Comparison of ENCODE assay signal across 26 cellular contexts in the genomic region with DNA sequence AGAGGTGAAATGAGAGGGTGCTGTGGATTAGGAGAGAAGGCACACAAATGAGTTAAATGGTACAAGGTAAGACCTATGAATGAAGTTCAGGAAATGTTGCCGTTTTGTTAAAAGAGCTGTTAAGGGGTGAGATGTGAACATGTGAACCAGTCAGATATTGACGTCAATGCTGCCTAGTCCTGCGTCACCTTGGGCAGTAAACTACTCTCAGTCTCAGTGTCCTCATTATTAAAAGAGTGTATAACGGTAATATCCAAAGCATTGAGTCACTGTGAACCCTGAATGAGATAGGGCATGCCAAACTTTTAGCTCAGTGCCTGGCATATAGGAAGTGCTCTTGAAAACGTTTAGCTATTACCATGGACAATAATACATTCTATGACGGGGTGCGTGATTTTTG. TPM values are rescaled to one million over a fixed set of nuclear protein-coding genes. Genes with fewer than 3 reads are reported as not detected.
A peak's percentile ranks its signal among the peaks of the same experiment; 100 is the strongest.
DNase-seq lines count a peak whose midpoint lies in the region; ATAC-seq, FAIRE-seq and TF ChIP-seq lines count a peak whose summit lies in the region.
"Had no signal": no experiment of that assay in that cellular context is flagged by ENCODE, and none has a peak within 500 bp of the region (broad histone marks: within the 10 kb centered on the region; RNA-seq: fewer than 3 reads in every experiment).

No MANE protein-coding gene starts in this region.

- H3K36me3 Mint-ChIP-seq in activated CD4-positive, alpha-beta T cell treated with anti-CD3 and anti-CD28 coated beads, Interleukin-2, amount 10 ng/mL, durations not matched to agents 24 days and 14 days (ENCODE audit: low read depth) = peaks cover 50% of the 10 kb centered on the region
- H3K36me3 Mint-ChIP-seq in nephron progenitor cell (ENCODE audit: low read depth) = peaks cover 49% of the 10 kb centered on the region

- peaks cover 41% of the 10 kb centered on the region for H3K79me2 ChIP-seq in GM12878 (ENCODE audit: control insufficient read depth, insufficient read depth, low read length)

- H3K9me3 Mint-ChIP-seq in activated CD4-positive, alpha-beta T cell treated with anti-CD3 and anti-CD28 coated beads, Interleukin-2, amount 10 ng/mL, durations not matched to agents 24 days and 14 days = no peaks in the 10 kb centered on the region
- no peaks in the 10 kb centered on the region for H3K9me3 Mint-ChIP-seq in nephron progenitor cell
- H3K9me3 Mint-ChIP-seq: activated T-helper 1 cell treated with anti-CD3 and anti-CD28 coated beads, Interleukin-12 subunit alpha, Interleukin-12 subunit beta, Interleukin-2, Interleukin-4 antibody, amounts not matched to agents 30 ng/mL and 10 ng/mL and 1 ng/mL, durations not matched to agents 14 hours and 24 hours and 36 hours; H9 had no signal

- 69% methylated on average over 7 of the region's 7 CpGs for WGBS in GM12878 (ENCODE audit: insufficient coverage, insufficient replicate concordance, low lambda C conversion rate, missing lambda C conversion rate)

- H3K36me3 ChIP-seq in GM12878 (ENCODE audit: control insufficient read depth in 2 of 2, insufficient read depth in 2 of 2, low read length in 1 of 2) = peaks cover 36 to 37% of the 10 kb centered on the region in 2 experiments
- H3K36me3 ChIP-seq: ascending aorta, cardiac muscle cell, pancreas had no signal

- in situ Hi-C loops in GM12878 (cut with MboI) = no loop called here

- TF ChIP-seq CTCF in GM12878 (IDR thresholded peaks at IDR 0.05 in 2 of 3, conservative IDR thresholded peaks at IDR 0.05 in 1 of 3; ENCODE audit: control insufficient read depth in 2 of 3, extremely low read depth in 1 of 3, insufficient read depth in 1 of 3, low read depth in 3 of 3, low read length in 3 of 3) (no peak), nephron progenitor cell (IDR thresholded peaks at IDR 0.05) (no peak)

- SMC1A ChIA-PET in GM12878 (lab: Charles Lee; ENCODE audit: uncharacterized antibody, unreplicated experiment) = interaction anchor here (0.9 to 3.3 kb wide), 5 partner anchors 9 to 131 kb away, joined by 3 to 34 read pairs (median 3); no protein-coding TSS in a partner anchor

- BruUV-seq in GM12878 (replicated peaks; lab: Mats Ljungman, UMichigan) = TSS peak; percentile 17

- no peak for TF ChIP-seq RAD21 in GM12878 (IDR thresholded peaks at IDR 0.05; ENCODE audit: insufficient read depth, low read depth, low read length)

- CTCF ChIA-PET in GM12878 (lab: Yijun Ruan, JAX) = interaction anchor here (1.0 to 3.5 kb wide), 3 partner anchors 11 to 166 kb away, joined by 3 to 11 read pairs (median 10); no protein-coding TSS in a partner anchor

- no peak overlapping the region for H3K4me3 ChIP-seq in GM12878
- H3K4me3 ChIP-seq: ascending aorta, cardiac muscle cell, coronary artery, pancreas had no signal

- TF ChIP-seq POLR2A in GM12892 (IDR thresholded peaks at IDR 0.05; ENCODE audit: low read depth, low read length) = no peak
- no peak for TF ChIP-seq POLR2A in GM12878 (IDR thresholded peaks at IDR 0.05; ENCODE audit: low read depth, low read length)

- TF ChIP-seq EP300 in GM12878 (IDR thresholded peaks at IDR 0.05; ENCODE audit: borderline replicate concordance in 1 of 2, control insufficient read depth in 1 of 2, low read depth in 2 of 2, low read length in 2 of 2) = no peak

- H4K20me1 ChIP-seq in GM12878 (ENCODE audit: control insufficient read depth, insufficient read depth) = no peaks in the 10 kb centered on the region

- intact Hi-C loops in activated CD4-positive, alpha-beta T cell treated with anti-CD3 and anti-CD28 coated beads, Interleukin-2, amount 10 ng/mL, durations not matched to agents 24 days and 14 days (cut with micrococcal nuclease) = no loop called here
- intact Hi-C loops in GM12878 (cut with micrococcal nuclease; ENCODE audit: unreplicated experiment) = no loop called here

- POLR2A ChIA-PET in GM12878 (lab: Charles Lee) = no interaction called here

- peaks cover 41% of the 10 kb centered on the region for H3K4me1 Mint-ChIP-seq in activated CD4-positive, alpha-beta T cell treated with anti-CD3 and anti-CD28 coated beads, Interleukin-2, amount 10 ng/mL, durations not matched to agents 24 days and 14 days
- peaks cover 72% of the 10 kb centered on the region for H3K4me1 Mint-ChIP-seq in nephron progenitor cell

- FAIRE-seq in GM12892 (lab: Jason Lieb, UNC) (peak; percentile 57), GM12878 (lab: Jason Lieb, UNC) (no peak)
- FAIRE-seq: A204.1, pancreas had no signal

- no peak overlapping the region for H3K4me3 Mint-ChIP-seq in activated CD4-positive, alpha-beta T cell treated with anti-CD3 and anti-CD28 coated beads, Interleukin-2, amount 10 ng/mL, durations not matched to agents 24 days and 14 days
- H3K4me3 Mint-ChIP-seq in nephron progenitor cell = no peak overlapping the region
- H3K4me3 Mint-ChIP-seq: activated T-helper 1 cell treated with anti-CD3 and anti-CD28 coated beads, Interleukin-12 subunit alpha, Interleukin-12 subunit beta, Interleukin-2, Interleukin-4 antibody, amounts not matched to agents 30 ng/mL and 10 ng/mL and 1 ng/mL, durations not matched to agents 14 hours and 24 hours and 36 hours; H9; stimulated activated naive B cell treated with anti-CD40 and anti-IgM and Interleukin-4, amounts not matched to agents 10 μg/mL and 1 μg/mL and 100 μg/mL, for 72 hours had no signal

- H3K4me1 ChIP-seq in GM12878 (ENCODE audit: control insufficient read depth, insufficient read depth, low read length) = peaks cover 23% of the 10 kb centered on the region
- H3K4me1 ChIP-seq: pancreas had no signal

- peak overlapping the region; percentile 54 for H3K27ac Mint-ChIP-seq in activated CD4-positive, alpha-beta T cell treated with anti-CD3 and anti-CD28 coated beads, Interleukin-2, amount 10 ng/mL, durations not matched to agents 24 days and 14 days
- peak overlapping the region; percentile 1 for H3K27ac Mint-ChIP-seq in nephron progenitor cell
- H3K27ac Mint-ChIP-seq: activated T-helper 1 cell treated with anti-CD3 and anti-CD28 coated beads, Interleukin-12 subunit alpha, Interleukin-12 subunit beta, Interleukin-2, Interleukin-4 antibody, amounts not matched to agents 30 ng/mL and 10 ng/mL and 1 ng/mL, durations not matched to agents 14 hours and 24 hours and 36 hours; stimulated activated naive B cell treated with anti-CD40 and anti-IgM and Interleukin-4, amounts not matched to agents 10 μg/mL and 1 μg/mL and 100 μg/mL, for 72 hours had no signal

- no peaks in the 10 kb centered on the region for H3K27me3 Mint-ChIP-seq in activated CD4-positive, alpha-beta T cell treated with anti-CD3 and anti-CD28 coated beads, Interleukin-2, amount 10 ng/mL, durations not matched to agents 24 days and 14 days
- H3K27me3 Mint-ChIP-seq in nephron progenitor cell (ENCODE audit: low read depth, poor library complexity) = peaks cover 3% of the 10 kb centered on the region
- H3K27me3 Mint-ChIP-seq: stimulated activated naive B cell treated with anti-CD40 and anti-IgM and Interleukin-4, amounts not matched to agents 10 μg/mL and 1 μg/mL and 100 μg/mL, for 72 hours had no signal

- no peak for DNase-seq in activated CD4-positive, alpha-beta T cell treated with anti-CD3 and anti-CD28 coated beads, Interleukin-2, amount 10 ng/mL, durations not matched to agents 24 days and 14 days
- DNase-seq in activated CD4-positive, alpha-beta T cell treated with anti-CD3 and anti-CD28 coated beads, Interleukin-2, amount 50 U/mL, for 4 hours = no peak
- DNase-seq in GM12892 (ENCODE audit: insufficient read length) (no peak), GM12878 (ENCODE audit: low read depth, low spot score) (no peak), nephron progenitor cell (no peak), NCI-H187 (lab: John Stamatoyannopoulos, UW) (no peak)
- DNase-seq: effector CD8-positive, alpha-beta T cell; H9; hippocampal formation; Kasumi-1; NCI-H1436; NCI-H2081 treated with DMSO at 0.1 percent for 48 hours; NCI-H226; NCI-H526 treated with DMSO at 0.1 percent for 48 hours; pancreas; stimulated activated naive B cell treated with anti-CD40 and anti-IgM and Interleukin-4, amounts not matched to agents 10 μg/mL and 1 μg/mL and 100 μg/mL, for 72 hours; substantia nigra had no signal

- no peak overlapping the region for H3K4me2 ChIP-seq in GM12878 (ENCODE audit: control insufficient read depth, insufficient read depth)

- no peaks in the 10 kb centered on the region for H3K9me3 ChIP-seq in GM12878 (replicated peaks; ENCODE audit: control insufficient read depth, insufficient read depth, low read length)
- H3K9me3 ChIP-seq: ascending aorta, pancreas had no signal

- no peak overlapping the region for H3K27ac ChIP-seq in GM12878 (ENCODE audit: control insufficient read depth, insufficient read depth)
- H3K27ac ChIP-seq: ascending aorta, cardiac muscle cell, coronary artery, pancreas had no signal

- H2AFZ ChIP-seq in GM12878 (ENCODE audit: control insufficient read depth, low read depth, low read length) = no peak overlapping the region

- no peak for ATAC-seq in GM12878
- no peak for ATAC-seq in SK-N-SH treated with all-trans-retinoic acid at 6 μM for 48 hours
- ATAC-seq in HG02763 (IDR thresholded peaks at IDR 0.05; ENCODE audit: unreplicated experiment) = no peak
- ATAC-seq: activated naive CD4-positive, alpha-beta T cell treated with anti-CD3 and anti-CD28 coated beads, Interleukin-2, amount 50 U/mL, for 72 hours; pancreas; Right ventricle myocardium inferior; stimulated activated naive B cell treated with anti-CD40 and anti-IgM and Interleukin-4, amounts not matched to agents 10 μg/mL and 1 μg/mL and 100 μg/mL, for 72 hours had no signal

- no peaks in the 10 kb centered on the region for H3K27me3 ChIP-seq in GM12878 (replicated peaks in 1 of 2; ENCODE audit: control insufficient read depth in 2 of 2, insufficient read depth in 2 of 2, low read length in 1 of 2)
- H3K27me3 ChIP-seq: ascending aorta, cardiac muscle cell, pancreas had no signal

- RAD21 ChIA-PET in GM12878 (lab: Charles Lee; ENCODE audit: unreplicated experiment) = interaction anchor here (0.7 kb wide), 1 partner anchor 18 kb away, joined by 4 read pairs; no protein-coding TSS in a partner anchor

- H3K9ac ChIP-seq in GM12878 (ENCODE audit: control insufficient read depth, insufficient read depth, low read length) = no peak overlapping the region

RNA-seq across cellular contexts. Expression of gene SORL1, which starts 33.1 kb away (rescaled TPM):
- total RNA-seq in activated CD4-positive, alpha-beta T cell treated with anti-CD3 and anti-CD28 coated beads, Interleukin-2, amount 10 ng/mL, durations not matched to agents 24 days and 14 days = 28.4 and 30.3 TPM in 2 replicates
- 61.4 TPM for polyA plus RNA-seq in GM12892 (2012; ENCODE audit: missing spikeins)
- total RNA-seq in GM12878 (2013; cell fraction: nucleolus; rRNA removed) = 727 and 773 TPM in 2 replicates
- total RNA-seq in GM12878 (2014; rRNA removed) (75.1 and 77.9 TPM in 2 replicates), GM12878 (2014; rRNA removed; fragmentation: Illumina TruSeq; extraction: Trizol) (58.7 and 61.4 TPM in 2 replicates), GM12878 (2021) (99.6 and 107 TPM in 2 replicates)
- 41.0 TPM for polyA plus RNA-seq in GM12878 (2011; ENCODE audit: low read depth)
- polyA plus RNA-seq in GM12878 (2011; rRNA removed) (74.4 and 102 TPM in 2 replicates), GM12878 (2014; fragmentation: Illumina TruSeq; extraction: Trizol) (60.0 and 68.0 TPM in 2 replicates), GM12878 (2014; fragmentation: Nextera tagmentation; extraction: Ambion mirVana) (10 to 100 TPM; 20.2 to 26.0 TPM), GM12878 (2014; rRNA removed) (42.4 and 44.0 TPM in 2 replicates), GM12878 (2016; fragmentation: Nextera tagmentation; extraction: Ambion mirVana) (10 to 100 TPM; 59.9 to 64.7 TPM)
- polyA plus RNA-seq in GM12878 (2011; cell fraction: cytosol; rRNA removed) = 126 and 169 TPM in 2 replicates
- polyA plus RNA-seq in GM12878 (2011; cell fraction: nucleus; rRNA removed) = 326 and 357 TPM in 2 replicates
- 51.9 and 68.0 TPM in 2 replicates for polyA plus RNA-seq in GM12878 (2012)
- polyA minus RNA-seq in GM12878 (2011; rRNA and poly(A)+ RNA removed) = 515 and 644 TPM in 2 replicates
- polyA minus RNA-seq in GM12878 (2011; cell fraction: cytosol; rRNA and poly(A)+ RNA removed) = 113 and 121 TPM in 2 replicates
- polyA minus RNA-seq in GM12878 (2011; cell fraction: nucleus; rRNA and poly(A)+ RNA removed) = 258 and 338 TPM in 2 replicates
